ENCODE assay signal across 25 cellular contexts in genomic region chr2:25073025-25073424, GRCh38.
"Had no signal": no experiment of that assay in that cellular context is flagged by ENCODE, and none has a peak within 500 bp of the region (broad histone marks: within the 10 kb centered on the region; RNA-seq: fewer than 3 reads in every experiment).

No MANE protein-coding gene starts in this region.

- H3K4me1 Mint-ChIP-seq: activated T-helper 17 cell treated with anti-CD3 and anti-CD28 coated beads, Interleukin-2, amount 50 U/mL, for 72 hours; central memory CD8-positive, alpha-beta T cell; immature natural killer cell had no signal

- H3K9me3 ChIP-seq: adrenal gland, ascending aorta, testis had no signal

- H3K9me3 Mint-ChIP-seq: activated T-helper 17 cell treated with anti-CD3 and anti-CD28 coated beads, Interleukin-2, amount 50 U/mL, for 72 hours; central memory CD8-positive, alpha-beta T cell; immature natural killer cell; naive thymus-derived CD8-positive, alpha-beta T cell; T-helper 2 cell treated with Interferon-gamma antibody and Interleukin-4, amounts not matched to agents 5 μg/mL and 100 μg/mL, for 36 hours had no signal

- ATAC-seq: activated CD8-positive, alpha-beta T cell treated with anti-CD3 and anti-CD28 coated beads, Interleukin-2, amount 10 ng/mL, durations not matched to agents 7 days and 5 days; activated T-helper 17 cell treated with anti-CD3 and anti-CD28 coated beads, Interleukin-2, amount 50 U/mL, for 72 hours; foreskin keratinocyte; left lobe of liver; naive thymus-derived CD8-positive, alpha-beta T cell; sciatic nerve had no signal

- H3K4me3 ChIP-seq: adrenal gland, ascending aorta, hepatocyte, neural progenitor cell, testis had no signal

- DNase-seq: activated CD4-positive, alpha-beta T cell treated with anti-CD3 and anti-CD28 coated beads, Interleukin-2, amount 50 U/mL, for 1 hour; activated CD4-positive, CD25-positive, alpha-beta regulatory T cell treated with anti-CD3 and anti-CD28 coated beads, Interleukin-2, amount 50 U/mL, for 72 hours; activated CD8-positive, alpha-beta T cell treated with anti-CD3 and anti-CD28 coated beads, Interleukin-2, amount 10 ng/mL, durations not matched to agents 7 days and 5 days; activated naive CD4-positive, alpha-beta T cell; adrenal gland; effector memory CD4-positive, alpha-beta T cell; foreskin keratinocyte; immature natural killer cell; mammary epithelial cell; naive thymus-derived CD8-positive, alpha-beta T cell; small intestine; stimulated activated CD4-positive, alpha-beta T cell treated with anti-CD3 and anti-CD28 coated beads, Interleukin-2, amount 100 ng/mL, for 24 hours; stimulated activated naive CD4-positive, alpha-beta T cell; testis had no signal

- H3K27me3 ChIP-seq: adrenal gland, ascending aorta, hepatocyte, neural progenitor cell, testis had no signal

- H3K27ac ChIP-seq: adrenal gland, ascending aorta, foreskin keratinocyte, hepatocyte, neural progenitor cell, testis, VCaP had no signal

- H3K27ac Mint-ChIP-seq: activated CD8-positive, alpha-beta T cell treated with anti-CD3 and anti-CD28 coated beads, Interleukin-2, amount 10 ng/mL, durations not matched to agents 7 days and 5 days; activated naive CD8-positive, alpha-beta T cell; activated T-helper 17 cell treated with anti-CD3 and anti-CD28 coated beads, Interleukin-2, amount 50 U/mL, for 72 hours; immature natural killer cell; naive thymus-derived CD8-positive, alpha-beta T cell; T-helper 2 cell treated with Interferon-gamma antibody and Interleukin-4, amounts not matched to agents 5 μg/mL and 100 μg/mL, for 36 hours had no signal

- H3K36me3 ChIP-seq: adrenal gland, ascending aorta, neural progenitor cell had no signal

- H3K36me3 Mint-ChIP-seq: naive thymus-derived CD8-positive, alpha-beta T cell had no signal

- H3K4me3 Mint-ChIP-seq: activated CD8-positive, alpha-beta T cell treated with anti-CD3 and anti-CD28 coated beads, Interleukin-2, amount 10 ng/mL, durations not matched to agents 7 days and 5 days; activated naive CD8-positive, alpha-beta T cell; activated T-helper 17 cell treated with anti-CD3 and anti-CD28 coated beads, Interleukin-2, amount 50 U/mL, for 72 hours; central memory CD8-positive, alpha-beta T cell; immature natural killer cell; mesothelial cell of epicardium; naive thymus-derived CD8-positive, alpha-beta T cell; neural progenitor cell; T-helper 2 cell treated with Interferon-gamma antibody and Interleukin-4, amounts not matched to agents 5 μg/mL and 100 μg/mL, for 36 hours had no signal
